ENCODE assay signal across 1 cellular context in the genomic region with DNA sequence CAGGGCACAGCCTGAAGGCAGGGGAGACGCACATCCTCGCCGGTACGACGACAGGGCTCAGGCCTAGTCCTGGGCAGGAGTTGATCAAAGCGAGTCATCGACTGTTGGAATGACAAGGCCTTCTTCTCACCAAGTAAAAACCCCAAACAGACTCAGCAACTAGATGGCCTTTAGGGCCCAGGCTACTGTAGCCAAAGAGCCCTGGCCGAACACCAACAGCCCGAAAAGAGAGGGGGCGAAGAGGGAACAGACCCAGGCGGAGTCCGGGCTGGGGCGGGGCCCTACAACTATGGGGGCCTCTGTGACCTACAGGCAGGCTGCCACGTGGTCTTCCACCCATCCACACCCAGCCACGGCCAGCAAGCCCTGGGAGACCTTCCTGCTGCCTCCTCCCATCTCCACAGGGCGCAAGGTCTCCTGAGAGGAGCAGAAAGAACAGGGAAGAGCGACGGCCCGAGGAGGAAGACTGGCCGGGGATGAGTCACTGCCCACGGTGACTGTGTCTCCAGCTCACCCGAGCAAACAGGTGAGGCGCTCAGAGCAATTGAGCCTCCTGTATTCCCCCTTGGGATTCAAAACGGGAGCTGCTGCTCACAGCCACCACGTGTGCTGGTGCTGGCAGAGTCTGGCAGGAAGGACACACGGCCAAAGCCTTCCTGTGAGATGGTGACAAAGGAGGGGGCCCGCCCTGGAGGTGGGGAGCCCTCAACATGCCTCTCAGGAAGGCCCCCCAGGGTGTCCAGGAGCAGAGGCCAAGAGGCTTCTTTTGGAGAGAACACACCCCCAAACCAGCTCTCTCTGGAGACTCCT.
A peak's percentile ranks its signal among the peaks of the same experiment; 100 is the strongest.
TF ChIP-seq lines count a peak whose summit lies in the region.

No MANE protein-coding gene starts in this region.

TF ChIP-seq in HEK293, 187 proteins besides CTCF, POLR2A, EP300 and RAD21 (continued from another document):
- TF ChIP-seq ZNF843 (tag by site-specific recombination; IDR thresholded peaks at IDR 0.05) (no peak), YY2 (tag by site-specific recombination; IDR thresholded peaks at IDR 0.05) (no peak), ZIC2 (tag by site-specific recombination; IDR thresholded peaks at IDR 0.05) (peak; percentile 41), GLIS1 (tag by site-specific recombination; IDR thresholded peaks at IDR 0.05) (peak; percentile 76), ZNF132 (tag by site-specific recombination; IDR thresholded peaks at IDR 0.05; ENCODE audit: borderline replicate concordance) (no peak), ZNF174 (tag by site-specific recombination; IDR thresholded peaks at IDR 0.05) (no peak), YY1 (tag by site-specific recombination; IDR thresholded peaks at IDR 0.05) (no peak), ZNF670 (tag by site-specific recombination; IDR thresholded peaks at IDR 0.05; ENCODE audit: low read depth) (no peak), RBAK (tag by site-specific recombination; IDR thresholded peaks at IDR 0.05) (no peak), ZNF274 (IDR thresholded peaks at IDR 0.05; ENCODE audit: low read length) (no peak), ZNF274 (tag by site-specific recombination; IDR thresholded peaks at IDR 0.05; ENCODE audit: borderline replicate concordance) (no peak), ZNF138 (tag by site-specific recombination; IDR thresholded peaks at IDR 0.05; ENCODE audit: borderline replicate concordance) (no peak), ZNF658 (tag by site-specific recombination; IDR thresholded peaks at IDR 0.05) (no peak), ZNF571 (tag by site-specific recombination; IDR thresholded peaks at IDR 0.05) (no peak), ZNF341 (tag by site-specific recombination; IDR thresholded peaks at IDR 0.05; ENCODE audit: low read depth) (no peak), ZNF549 (tag by site-specific recombination; IDR thresholded peaks at IDR 0.05) (no peak), ZNF426 (tag by site-specific recombination; IDR thresholded peaks at IDR 0.05) (no peak), KLF9 (tag by site-specific recombination; IDR thresholded peaks at IDR 0.05; ENCODE audit: low read depth) (no peak), MYNN (tag by site-specific recombination; IDR thresholded peaks at IDR 0.05; ENCODE audit: borderline replicate concordance) (no peak), ZNF837 (tag by site-specific recombination; IDR thresholded peaks at IDR 0.05) (no peak), GLIS2 (tag by site-specific recombination; IDR thresholded peaks at IDR 0.05) (peak; percentile 75; the same call in 1 of the 2 replicates), BCL11B (tag by site-specific recombination; IDR thresholded peaks at IDR 0.05; ENCODE audit: low read depth) (no peak), ZFP3 (tag by site-specific recombination; IDR thresholded peaks at IDR 0.05; ENCODE audit: low read depth) (no peak), ZNF791 (tag by site-specific recombination; IDR thresholded peaks at IDR 0.05) (no peak), ZNF558 (tag by site-specific recombination; IDR thresholded peaks at IDR 0.05) (no peak), ZNF768 (tag by site-specific recombination; IDR thresholded peaks at IDR 0.05) (no peak), ZNF335 (tag by site-specific recombination; conservative IDR thresholded peaks at IDR 0.05) (no peak), ZNF629 (tag by site-specific recombination; IDR thresholded peaks at IDR 0.05) (no peak), KLF8 (tag by site-specific recombination; IDR thresholded peaks at IDR 0.05) (peak; percentile 43; the same call in 1 of the 2 replicates), ZBTB20 (tag by site-specific recombination; IDR thresholded peaks at IDR 0.05) (no peak), ZNF155 (tag by site-specific recombination; IDR thresholded peaks at IDR 0.05) (no peak), ZNF423 (tag by site-specific recombination; IDR thresholded peaks at IDR 0.05) (no peak), SP7 (tag by site-specific recombination; IDR thresholded peaks at IDR 0.05) (0 out of 2 replicates have a peak, but pooled peaks have one; percentile 27), ZNF510 (tag by site-specific recombination; IDR thresholded peaks at IDR 0.05; ENCODE audit: insufficient replicate concordance) (no peak)
- TF ChIP-seq, protein P1, sequence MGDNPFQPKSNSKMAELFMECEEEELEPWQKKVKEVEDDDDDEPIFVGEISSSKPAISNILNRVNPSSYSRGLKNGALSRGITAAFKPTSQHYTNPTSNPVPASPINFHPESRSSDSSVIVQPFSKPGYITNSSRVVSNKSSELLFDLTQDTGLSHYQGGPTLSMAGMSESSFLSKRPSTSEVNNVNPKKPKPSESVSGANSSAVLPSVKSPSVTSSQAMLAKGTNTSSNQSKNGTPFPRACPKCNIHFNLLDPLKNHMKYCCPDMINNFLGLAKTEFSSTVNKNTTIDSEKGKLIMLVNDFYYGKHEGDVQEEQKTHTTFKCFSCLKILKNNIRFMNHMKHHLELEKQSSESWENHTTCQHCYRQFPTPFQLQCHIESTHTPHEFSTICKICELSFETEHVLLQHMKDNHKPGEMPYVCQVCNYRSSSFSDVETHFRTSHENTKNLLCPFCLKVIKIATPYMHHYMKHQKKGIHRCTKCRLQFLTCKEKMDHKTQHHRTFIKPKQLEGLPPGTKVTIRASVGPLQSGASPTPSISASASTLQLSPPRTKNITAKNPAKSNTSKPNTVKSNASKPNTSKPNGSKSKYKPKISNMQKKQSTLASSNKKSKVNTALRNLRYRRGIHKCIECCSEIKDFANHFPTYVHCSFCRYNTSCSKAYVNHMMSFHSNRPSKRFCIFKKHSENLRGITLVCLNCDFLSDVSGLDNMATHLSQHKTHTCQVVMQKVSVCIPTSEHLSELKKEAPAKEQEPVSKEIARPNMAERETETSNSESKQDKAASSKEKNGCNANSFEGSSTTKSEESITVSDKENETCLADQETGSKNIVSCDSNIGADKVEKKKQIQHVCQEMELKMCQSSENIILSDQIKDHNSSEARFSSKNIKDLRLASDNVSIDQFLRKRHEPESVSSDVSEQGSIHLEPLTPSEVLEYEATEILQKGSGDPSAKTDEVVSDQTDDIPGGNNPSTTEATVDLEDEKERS (tag by site-specific recombination; IDR thresholded peaks at IDR 0.05) = no peak
- TF ChIP-seq, protein P2, sequence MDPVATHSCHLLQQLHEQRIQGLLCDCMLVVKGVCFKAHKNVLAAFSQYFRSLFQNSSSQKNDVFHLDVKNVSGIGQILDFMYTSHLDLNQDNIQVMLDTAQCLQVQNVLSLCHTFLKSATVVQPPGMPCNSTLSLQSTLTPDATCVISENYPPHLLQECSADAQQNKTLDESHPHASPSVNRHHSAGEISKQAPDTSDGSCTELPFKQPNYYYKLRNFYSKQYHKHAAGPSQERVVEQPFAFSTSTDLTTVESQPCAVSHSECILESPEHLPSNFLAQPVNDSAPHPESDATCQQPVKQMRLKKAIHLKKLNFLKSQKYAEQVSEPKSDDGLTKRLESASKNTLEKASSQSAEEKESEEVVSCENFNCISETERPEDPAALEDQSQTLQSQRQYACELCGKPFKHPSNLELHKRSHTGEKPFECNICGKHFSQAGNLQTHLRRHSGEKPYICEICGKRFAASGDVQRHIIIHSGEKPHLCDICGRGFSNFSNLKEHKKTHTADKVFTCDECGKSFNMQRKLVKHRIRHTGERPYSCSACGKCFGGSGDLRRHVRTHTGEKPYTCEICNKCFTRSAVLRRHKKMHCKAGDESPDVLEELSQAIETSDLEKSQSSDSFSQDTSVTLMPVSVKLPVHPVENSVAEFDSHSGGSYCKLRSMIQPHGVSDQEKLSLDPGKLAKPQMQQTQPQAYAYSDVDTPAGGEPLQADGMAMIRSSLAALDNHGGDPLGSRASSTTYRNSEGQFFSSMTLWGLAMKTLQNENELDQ (tag by site-specific recombination; IDR thresholded peaks at IDR 0.05; ENCODE audit: low read depth) = no peak
- TF ChIP-seq, protein P3, sequence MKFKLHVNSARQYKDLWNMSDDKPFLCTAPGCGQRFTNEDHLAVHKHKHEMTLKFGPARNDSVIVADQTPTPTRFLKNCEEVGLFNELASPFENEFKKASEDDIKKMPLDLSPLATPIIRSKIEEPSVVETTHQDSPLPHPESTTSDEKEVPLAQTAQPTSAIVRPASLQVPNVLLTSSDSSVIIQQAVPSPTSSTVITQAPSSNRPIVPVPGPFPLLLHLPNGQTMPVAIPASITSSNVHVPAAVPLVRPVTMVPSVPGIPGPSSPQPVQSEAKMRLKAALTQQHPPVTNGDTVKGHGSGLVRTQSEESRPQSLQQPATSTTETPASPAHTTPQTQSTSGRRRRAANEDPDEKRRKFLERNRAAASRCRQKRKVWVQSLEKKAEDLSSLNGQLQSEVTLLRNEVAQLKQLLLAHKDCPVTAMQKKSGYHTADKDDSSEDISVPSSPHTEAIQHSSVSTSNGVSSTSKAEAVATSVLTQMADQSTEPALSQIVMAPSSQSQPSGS (tag by site-specific recombination; IDR thresholded peaks at IDR 0.05; ENCODE audit: low read depth) = no peak
- TF ChIP-seq, protein P4, sequence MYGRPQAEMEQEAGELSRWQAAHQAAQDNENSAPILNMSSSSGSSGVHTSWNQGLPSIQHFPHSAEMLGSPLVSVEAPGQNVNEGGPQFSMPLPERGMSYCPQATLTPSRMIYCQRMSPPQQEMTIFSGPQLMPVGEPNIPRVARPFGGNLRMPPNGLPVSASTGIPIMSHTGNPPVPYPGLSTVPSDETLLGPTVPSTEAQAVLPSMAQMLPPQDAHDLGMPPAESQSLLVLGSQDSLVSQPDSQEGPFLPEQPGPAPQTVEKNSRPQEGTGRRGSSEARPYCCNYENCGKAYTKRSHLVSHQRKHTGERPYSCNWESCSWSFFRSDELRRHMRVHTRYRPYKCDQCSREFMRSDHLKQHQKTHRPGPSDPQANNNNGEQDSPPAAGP (tag by site-specific recombination; IDR thresholded peaks at IDR 0.05) = peak; percentile 91
- TF ChIP-seq, protein P5, sequence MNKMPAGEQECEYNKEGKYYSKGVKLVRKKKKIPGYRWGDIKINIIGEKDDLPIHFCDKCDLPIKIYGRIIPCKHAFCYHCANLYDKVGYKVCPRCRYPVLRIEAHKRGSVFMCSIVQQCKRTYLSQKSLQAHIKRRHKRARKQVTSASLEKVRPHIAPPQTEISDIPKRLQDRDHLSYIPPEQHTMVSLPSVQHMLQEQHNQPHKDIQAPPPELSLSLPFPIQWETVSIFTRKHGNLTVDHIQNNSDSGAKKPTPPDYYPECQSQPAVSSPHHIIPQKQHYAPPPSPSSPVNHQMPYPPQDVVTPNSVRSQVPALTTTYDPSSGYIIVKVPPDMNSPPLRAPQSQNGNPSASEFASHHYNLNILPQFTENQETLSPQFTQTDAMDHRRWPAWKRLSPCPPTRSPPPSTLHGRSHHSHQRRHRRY (tag by site-specific recombination; IDR thresholded peaks at IDR 0.05) = no peak
- TF ChIP-seq, protein P6, sequence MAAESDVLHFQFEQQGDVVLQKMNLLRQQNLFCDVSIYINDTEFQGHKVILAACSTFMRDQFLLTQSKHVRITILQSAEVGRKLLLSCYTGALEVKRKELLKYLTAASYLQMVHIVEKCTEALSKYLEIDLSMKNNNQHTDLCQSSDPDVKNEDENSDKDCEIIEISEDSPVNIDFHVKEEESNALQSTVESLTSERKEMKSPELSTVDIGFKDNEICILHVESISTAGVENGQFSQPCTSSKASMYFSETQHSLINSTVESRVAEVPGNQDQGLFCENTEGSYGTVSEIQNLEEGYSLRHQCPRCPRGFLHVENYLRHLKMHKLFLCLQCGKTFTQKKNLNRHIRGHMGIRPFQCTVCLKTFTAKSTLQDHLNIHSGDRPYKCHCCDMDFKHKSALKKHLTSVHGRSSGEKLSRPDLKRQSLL (tag by site-specific recombination; IDR thresholded peaks at IDR 0.05) = no peak
- TF ChIP-seq, protein P7, sequence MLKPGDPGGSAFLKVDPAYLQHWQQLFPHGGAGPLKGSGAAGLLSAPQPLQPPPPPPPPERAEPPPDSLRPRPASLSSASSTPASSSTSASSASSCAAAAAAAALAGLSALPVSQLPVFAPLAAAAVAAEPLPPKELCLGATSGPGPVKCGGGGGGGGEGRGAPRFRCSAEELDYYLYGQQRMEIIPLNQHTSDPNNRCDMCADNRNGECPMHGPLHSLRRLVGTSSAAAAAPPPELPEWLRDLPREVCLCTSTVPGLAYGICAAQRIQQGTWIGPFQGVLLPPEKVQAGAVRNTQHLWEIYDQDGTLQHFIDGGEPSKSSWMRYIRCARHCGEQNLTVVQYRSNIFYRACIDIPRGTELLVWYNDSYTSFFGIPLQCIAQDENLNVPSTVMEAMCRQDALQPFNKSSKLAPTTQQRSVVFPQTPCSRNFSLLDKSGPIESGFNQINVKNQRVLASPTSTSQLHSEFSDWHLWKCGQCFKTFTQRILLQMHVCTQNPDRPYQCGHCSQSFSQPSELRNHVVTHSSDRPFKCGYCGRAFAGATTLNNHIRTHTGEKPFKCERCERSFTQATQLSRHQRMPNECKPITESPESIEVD (tag by site-specific recombination; IDR thresholded peaks at IDR 0.05) = no peak
- TF ChIP-seq, protein P8, sequence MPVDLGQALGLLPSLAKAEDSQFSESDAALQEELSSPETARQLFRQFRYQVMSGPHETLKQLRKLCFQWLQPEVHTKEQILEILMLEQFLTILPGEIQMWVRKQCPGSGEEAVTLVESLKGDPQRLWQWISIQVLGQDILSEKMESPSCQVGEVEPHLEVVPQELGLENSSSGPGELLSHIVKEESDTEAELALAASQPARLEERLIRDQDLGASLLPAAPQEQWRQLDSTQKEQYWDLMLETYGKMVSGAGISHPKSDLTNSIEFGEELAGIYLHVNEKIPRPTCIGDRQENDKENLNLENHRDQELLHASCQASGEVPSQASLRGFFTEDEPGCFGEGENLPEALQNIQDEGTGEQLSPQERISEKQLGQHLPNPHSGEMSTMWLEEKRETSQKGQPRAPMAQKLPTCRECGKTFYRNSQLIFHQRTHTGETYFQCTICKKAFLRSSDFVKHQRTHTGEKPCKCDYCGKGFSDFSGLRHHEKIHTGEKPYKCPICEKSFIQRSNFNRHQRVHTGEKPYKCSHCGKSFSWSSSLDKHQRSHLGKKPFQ (tag by site-specific recombination; IDR thresholded peaks at IDR 0.05) = no peak
TF ChIP-seq in HEK293: peak in this region for 10.
